ENCODE assay signal across 15 cellular contexts in the genomic region with DNA sequence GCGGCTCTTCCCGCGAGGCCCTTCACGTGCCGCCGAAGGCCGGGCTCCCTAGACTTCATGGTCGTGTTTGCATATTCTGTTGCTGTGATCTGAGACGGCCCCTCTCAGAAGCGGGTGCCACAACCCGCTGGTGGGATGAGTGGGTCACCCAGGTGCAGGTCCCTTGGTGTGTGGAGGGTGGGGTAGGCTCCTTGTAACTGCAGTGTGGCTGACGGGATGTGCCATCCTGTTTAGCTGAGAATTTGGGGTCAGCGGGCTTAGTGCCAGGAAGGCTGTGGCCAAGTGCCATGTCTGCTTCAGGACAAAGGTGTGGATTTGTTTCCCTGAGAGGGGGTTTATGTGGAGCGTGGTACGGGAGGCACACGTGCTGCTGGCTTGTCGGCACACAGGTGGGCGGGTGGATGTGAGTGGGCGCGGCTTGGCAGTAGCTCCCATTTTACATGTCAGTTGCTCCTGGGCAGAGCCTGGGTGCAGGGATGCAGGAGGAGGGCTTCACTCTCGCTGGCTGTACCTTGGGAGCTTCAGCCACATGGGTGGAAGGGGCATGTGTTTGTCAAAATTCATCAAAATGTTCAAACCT. TPM values are rescaled to one million over a fixed set of nuclear protein-coding genes. Genes with fewer than 3 reads are reported as not detected.
DNase-seq lines count a peak whose midpoint lies in the region; ATAC-seq and TF ChIP-seq lines count a peak whose summit lies in the region.
"Had no signal": no experiment of that assay in that cellular context is flagged by ENCODE, and none has a peak within 500 bp of the region (broad histone marks: within the 10 kb centered on the region; RNA-seq: fewer than 3 reads in every experiment).

No MANE protein-coding gene starts in this region.

- peak; percentile 45 for DNase-seq in COR-L47 (lab: John Stamatoyannopoulos, UW)
- DNase-seq in NCI-H2029 (lab: John Stamatoyannopoulos, UW) = peak; percentile 46
- no peak for DNase-seq in chondrocyte (ENCODE audit: low spot score)
- DNase-seq in nephron progenitor cell = no peak
- no peak for DNase-seq in NK-92 (lab: John Stamatoyannopoulos, UW; ENCODE audit: unreplicated experiment)
- DNase-seq in NCI-H226 = no peak
- DNase-seq: activated CD4-positive, alpha-beta T cell treated with anti-CD3 and anti-CD28 coated beads, Interleukin-2, amount 50 U/mL, for 4 hours; activated gamma-delta T cell; KG1; RPMI8226; stimulated activated CD4-positive, alpha-beta T cell treated with anti-CD3 and anti-CD28 coated beads, Interleukin-4, amount 100 ng/mL, for 24 hours; stimulated activated naive CD8-positive, alpha-beta T cell treated with anti-CD3 and anti-CD28 coated beads, Interleukin-15, Interleukin-2, amounts not matched to agents 100 U/mL and 50 U/mL, for 24 hours; T-helper 9 cell had no signal

- TF ChIP-seq CTCF in chondrocyte (IDR thresholded peaks at IDR 0.05) (no peak), nephron progenitor cell (IDR thresholded peaks at IDR 0.05) (no peak)

- H3K27ac Mint-ChIP-seq in chondrocyte (ENCODE audit: unreplicated experiment) = peak overlapping the region; percentile 80
- H3K27ac Mint-ChIP-seq in nephron progenitor cell = peak overlapping the region; percentile 98

- H3K36me3 Mint-ChIP-seq in chondrocyte (ENCODE audit: low read depth) (peaks cover under 1% of the 10 kb centered on the region), nephron progenitor cell (ENCODE audit: low read depth) (peaks cover 3% of the 10 kb centered on the region)

- H3K27me3 Mint-ChIP-seq in chondrocyte (ENCODE audit: low read depth) (no peaks in the 10 kb centered on the region), nephron progenitor cell (ENCODE audit: low read depth, poor library complexity) (peaks cover 2% of the 10 kb centered on the region)

- H3K9me3 Mint-ChIP-seq in chondrocyte (ENCODE audit: low read depth) (no peaks in the 10 kb centered on the region), nephron progenitor cell (no peaks in the 10 kb centered on the region)

- H3K4me3 Mint-ChIP-seq in chondrocyte (ENCODE audit: unreplicated experiment) = peak overlapping the region; percentile 28
- H3K4me3 Mint-ChIP-seq in nephron progenitor cell = peak overlapping the region; percentile 22

- ATAC-seq in HG03439 (IDR thresholded peaks at IDR 0.05; ENCODE audit: unreplicated experiment) (no peak), HG03045 (IDR thresholded peaks at IDR 0.05; ENCODE audit: unreplicated experiment) (no peak)

- peaks cover 15% of the 10 kb centered on the region for H3K4me1 Mint-ChIP-seq in chondrocyte (ENCODE audit: low read depth)
- H3K4me1 Mint-ChIP-seq in nephron progenitor cell = peaks cover 48% of the 10 kb centered on the region

RNA-seq across cellular contexts. Expression of gene WFIKKN1, which starts 9.2 kb away (rescaled TPM):
- 0.36 to 0.56 TPM (median 0.47 TPM) in 3 replicates for total RNA-seq in chondrocyte

RNA-seq across cellular contexts. Expression of gene METTL26, which starts 14.5 kb away (rescaled TPM):
- 58.9 to 68.5 TPM (median 68.1 TPM) in 3 replicates for total RNA-seq in chondrocyte

RNA-seq across cellular contexts. Expression of gene MCRIP2, which starts 20.0 kb away (rescaled TPM):
- 10.4 to 16.9 TPM (median 15.3 TPM) in 3 replicates for total RNA-seq in chondrocyte

RNA-seq across cellular contexts. Expression of gene WDR90, which starts 27.5 kb away (rescaled TPM):
- total RNA-seq in chondrocyte = 17.0 to 36.6 TPM (median 19.2 TPM) in 3 replicates

RNA-seq across cellular contexts. Expression of gene RAB40C, which starts 31.8 kb away (rescaled TPM):
- 15.2 to 19.6 TPM (median 19.6 TPM) in 3 replicates for total RNA-seq in chondrocyte

Comparison
In these comparisons a context has a peak if more than half of its experiments do, and no peak if none do; other contexts are left out.
1. DNase-seq: peak in COR-L47 (single experiment) and NCI-H2029 (single experiment); none in chondrocyte (single experiment), nephron progenitor cell (single experiment), NK-92 (single experiment) and NCI-H226 (single experiment).